Comparison of ENCODE assay signal across 20 cellular contexts in the genomic region with DNA sequence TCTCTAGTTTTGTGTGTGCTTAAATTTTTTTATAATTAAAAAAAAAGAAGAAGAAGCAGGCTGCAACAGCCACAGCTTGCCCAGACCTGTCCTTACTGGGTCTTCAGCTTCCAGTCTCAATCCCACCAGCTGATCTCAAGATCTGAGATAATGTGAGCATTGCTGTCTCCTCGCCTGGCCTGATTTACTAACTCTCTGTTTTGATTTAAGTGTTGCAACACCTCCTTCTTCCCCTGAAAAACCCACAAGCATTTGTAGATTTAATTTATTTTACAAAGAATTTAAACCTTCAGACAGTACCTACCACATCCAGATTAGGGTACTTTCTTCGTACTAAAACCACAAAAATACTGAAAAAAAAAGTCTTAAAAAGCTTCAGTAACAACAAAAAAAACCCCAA. TPM values are rescaled to one million over a fixed set of nuclear protein-coding genes. Genes with fewer than 3 reads are reported as not detected.
A peak's percentile ranks its signal among the peaks of the same experiment; 100 is the strongest.
DNase-seq lines count a peak whose midpoint lies in the region; ATAC-seq and TF ChIP-seq lines count a peak whose summit lies in the region.
"Had no signal": no experiment of that assay in that cellular context is flagged by ENCODE, and none has a peak within 500 bp of the region (broad histone marks: within the 10 kb centered on the region; RNA-seq: fewer than 3 reads in every experiment).

No MANE protein-coding gene starts in this region.

- H3K4me1 Mint-ChIP-seq in activated naive CD8-positive, alpha-beta T cell treated with anti-CD3 and anti-CD28 coated beads for 36 hours = peaks cover 44% of the 10 kb centered on the region

- no peaks in the 10 kb centered on the region for H3K27me3 Mint-ChIP-seq in activated naive CD8-positive, alpha-beta T cell treated with anti-CD3 and anti-CD28 coated beads for 36 hours

- in situ Hi-C loops in KBM-7 (cut with MboI; ENCODE audit: low pct_unique_long_range_greater_than_20kb, low sequenced_read_pairs) = no loop called here

- TF ChIP-seq CTCF in fibroblast of pulmonary artery (IDR thresholded peaks at IDR 0.05; ENCODE audit: low read length, missing control alignments) (no peak), upper lobe of right lung (IDR thresholded peaks at IDR 0.05) (no peak)

- H3K9me3 Mint-ChIP-seq in activated naive CD8-positive, alpha-beta T cell treated with anti-CD3 and anti-CD28 coated beads for 36 hours = peaks cover 5% of the 10 kb centered on the region
- H3K9me3 Mint-ChIP-seq: activated T-cell treated with anti-CD3 and anti-CD28 coated beads, Interleukin-2, amount 50 U/mL, for 4 hours had no signal

- no peak overlapping the region for H3K4me3 Mint-ChIP-seq in activated naive CD8-positive, alpha-beta T cell treated with anti-CD3 and anti-CD28 coated beads for 36 hours
- H3K4me3 Mint-ChIP-seq: activated T-cell treated with anti-CD3 and anti-CD28 coated beads, Interleukin-2, amount 50 U/mL, for 4 hours had no signal

- no peaks in the 10 kb centered on the region for H3K4me1 ChIP-seq in upper lobe of right lung
- H3K4me1 ChIP-seq: BLaER1, esophagus squamous epithelium, tibial nerve had no signal

- no peaks in the 10 kb centered on the region for H3K36me3 ChIP-seq in upper lobe of right lung
- H3K36me3 ChIP-seq: esophagus squamous epithelium, tibial nerve had no signal

- no peaks in the 10 kb centered on the region for H3K9me3 ChIP-seq in upper lobe of right lung
- H3K9me3 ChIP-seq: BLaER1, esophagus squamous epithelium had no signal

- peak; percentile 5 for DNase-seq in DMS 273 (lab: John Stamatoyannopoulos, UW; ENCODE audit: unreplicated experiment)
- DNase-seq in DMS 273 treated with DMSO at 0.1 percent for 48 hours (lab: John Stamatoyannopoulos, UW) = no peak
- DNase-seq in KBM-7 = peak; percentile 77
- no peak for DNase-seq in activated naive CD8-positive, alpha-beta T cell treated with anti-CD3 and anti-CD28 coated beads for 36 hours
- peak; percentile 53 for DNase-seq in fibroblast of pulmonary artery (ENCODE audit: low read depth)
- no peak for DNase-seq in NCI-H510A treated with DMSO at 0.1 percent for 48 hours (lab: John Stamatoyannopoulos, UW)
- DNase-seq in upper lobe of right lung = no peak
- DNase-seq: activated T-cell treated with anti-CD3 and anti-CD28 coated beads, Interleukin-2, amount 50 U/mL, for 4 hours; DMS79 treated with DMSO at 0.1 percent for 48 hours; esophagus squamous epithelium; GOT3; left colon; NCI-H1105 treated with DMSO at 0.1 percent for 48 hours; NCI-H2171 treated with DMSO at 0.1 percent for 48 hours; stimulated activated CD4-positive, alpha-beta T cell treated with anti-CD3 and anti-CD28 coated beads, Interleukin-4, amount 100 ng/mL, for 1 hour; stimulated activated CD8-positive, alpha-beta memory T cell treated with anti-CD3 and anti-CD28 coated beads, Interleukin-4, amount 100 ng/mL, for 48 hours had no signal

- H3K36me3 Mint-ChIP-seq in activated naive CD8-positive, alpha-beta T cell treated with anti-CD3 and anti-CD28 coated beads for 36 hours = peaks cover 48% of the 10 kb centered on the region

- intact Hi-C loops in upper lobe of right lung (cut with DNase I) = no loop called here

- no peak overlapping the region for H3K27ac ChIP-seq in upper lobe of right lung
- H3K27ac ChIP-seq: 22Rv1, BLaER1, esophagus squamous epithelium, tibial nerve had no signal

- no peak overlapping the region for H3K4me3 ChIP-seq in fibroblast of pulmonary artery (replicated peaks; ENCODE audit: low read depth, low read length)
- no peak overlapping the region for H3K4me3 ChIP-seq in upper lobe of right lung
- H3K4me3 ChIP-seq: BLaER1, esophagus squamous epithelium, tibial nerve had no signal

- peak overlapping the region; percentile 45 for H3K27ac Mint-ChIP-seq in activated naive CD8-positive, alpha-beta T cell treated with anti-CD3 and anti-CD28 coated beads for 36 hours

- H3K27me3 ChIP-seq in upper lobe of right lung = no peaks in the 10 kb centered on the region
- H3K27me3 ChIP-seq: BLaER1, esophagus squamous epithelium, tibial nerve had no signal

- ATAC-seq in upper lobe of right lung (no peak), HG03469 (IDR thresholded peaks at IDR 0.05; ENCODE audit: unreplicated experiment) (no peak)
- ATAC-seq: activated T-cell treated with anti-CD3 and anti-CD28 coated beads, Interleukin-2, amount 50 U/mL, for 4 hours; left colon had no signal

RNA-seq across cellular contexts. Expression of a gene that starts 38.0 kb away (rescaled TPM):
- 1 to 10 TPM; 7.4 to 7.5 TPM for total RNA-seq in activated naive CD8-positive, alpha-beta T cell treated with anti-CD3 and anti-CD28 coated beads for 36 hours
- total RNA-seq in upper lobe of right lung = 6.3 TPM

RNA-seq across cellular contexts. Expression of a gene that starts 48.3 kb away (rescaled TPM):
- total RNA-seq in activated naive CD8-positive, alpha-beta T cell treated with anti-CD3 and anti-CD28 coated beads for 36 hours = 10 to 100 TPM; 19.1 to 22.4 TPM
- total RNA-seq in upper lobe of right lung = 16.6 TPM

Comparison
In these comparisons a context has a peak if more than half of its experiments do, and no peak if none do; other contexts are left out.
1. DNase-seq: peak in DMS 273 (single experiment), KBM-7 (single experiment) and fibroblast of pulmonary artery (single experiment); none in DMS 273 treated with DMSO at 0.1 percent for 48 hours (single experiment), activated naive CD8-positive, alpha-beta T cell treated with anti-CD3 and anti-CD28 coated beads for 36 hours (single experiment), NCI-H510A treated with DMSO at 0.1 percent for 48 hours (single experiment) and upper lobe of right lung (single experiment).